Comparison of ENCODE assay signal across 9 cellular contexts in the genomic region with DNA sequence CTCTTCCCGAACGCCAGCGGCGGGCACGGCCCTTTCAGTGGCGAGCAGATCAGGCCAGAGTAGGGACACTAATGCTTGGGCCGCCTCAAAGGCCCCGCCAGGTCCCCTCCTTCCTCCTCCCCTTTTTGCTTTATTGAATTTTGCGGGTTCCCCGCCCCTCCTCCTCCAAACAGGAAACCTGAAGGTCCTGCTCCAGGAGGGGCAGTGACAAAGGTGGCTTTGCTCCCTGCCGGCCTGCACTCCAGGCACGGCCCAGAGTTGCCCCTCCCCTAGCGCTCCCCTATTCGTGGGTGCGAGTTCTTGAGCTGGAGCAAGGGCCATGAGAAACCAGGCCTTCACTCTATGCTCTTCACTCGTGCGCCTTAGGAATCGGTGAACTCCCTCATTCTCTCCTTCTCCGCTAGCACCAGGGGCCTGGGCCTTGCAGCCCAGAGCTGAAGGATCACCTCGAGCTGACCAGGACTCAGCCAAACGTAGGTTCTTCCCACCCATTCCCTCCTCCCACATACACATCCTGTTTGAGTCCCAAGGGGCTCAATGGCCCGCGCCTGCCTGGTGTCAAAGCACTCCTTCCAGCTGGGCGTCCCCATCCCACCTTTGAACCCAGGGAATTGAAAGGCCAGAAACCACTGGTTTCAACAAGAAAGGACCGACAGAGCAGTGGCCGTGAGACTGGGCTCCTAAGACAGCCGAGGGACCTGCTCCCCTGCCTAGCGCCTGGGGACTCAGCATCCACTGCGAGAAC. TPM values are rescaled to one million over a fixed set of nuclear protein-coding genes. Genes with fewer than 3 reads are reported as not detected.
DNase-seq lines count a peak whose midpoint lies in the region; ATAC-seq and TF ChIP-seq lines count a peak whose summit lies in the region.
"Had no signal": no experiment of that assay in that cellular context is flagged by ENCODE, and none has a peak within 500 bp of the region (broad histone marks: within the 10 kb centered on the region; RNA-seq: fewer than 3 reads in every experiment).

No MANE protein-coding gene starts in this region.

- peaks cover 14% of the 10 kb centered on the region for H3K36me3 Mint-ChIP-seq in mesothelial cell of epicardium

- ATAC-seq in heart right ventricle (no peak), left ventricle myocardium superior (no peak), aorta (ENCODE audit: low FRiP score) (no peak), GM18517 (IDR thresholded peaks at IDR 0.05; ENCODE audit: unreplicated experiment) (no peak)

- H3K4me1 ChIP-seq in heart right ventricle (peaks cover 0 to 68% (median 43%) of the 10 kb centered on the region in 9 donors), ascending aorta (peaks cover 0 to 31% of the 10 kb centered on the region in 2 donors), aorta (ENCODE audit: control insufficient read depth in 1 of 2, insufficient read depth in 2 of 2, low read length in 2 of 2) (no peaks in the 10 kb centered on the region)

- H3K4me3 Mint-ChIP-seq in mesothelial cell of epicardium, result peak overlapping the region; percentile 87

- peaks cover 17% of the 10 kb centered on the region for H3K27me3 Mint-ChIP-seq in mesothelial cell of epicardium (ENCODE audit: low read depth)

- no peaks in the 10 kb centered on the region for H3K36me3 ChIP-seq in heart right ventricle
- H3K36me3 ChIP-seq in ascending aorta, result peaks cover 0 to 17% of the 10 kb centered on the region in 2 donors
- H3K36me3 ChIP-seq in aorta (ENCODE audit: control insufficient read depth in 1 of 2, insufficient read depth in 2 of 2, low read length in 1 of 2), result no peaks in the 10 kb centered on the region

- 10 to 11% methylated on average over 29 of the region's 29 CpGs for WGBS in heart right ventricle, 2 donors
- WGBS in aorta, 2 donors, result 26 to 31% methylated on average over 29 of the region's 29 CpGs

- H3K27me3 ChIP-seq in heart right ventricle, result peaks cover 64 to 100% (median 100%) of the 10 kb centered on the region in 7 donors
- H3K27me3 ChIP-seq in ascending aorta, result no peaks in the 10 kb centered on the region
- H3K27me3 ChIP-seq in aorta (ENCODE audit: control insufficient read depth in 1 of 2, insufficient read depth in 2 of 2, low read length in 1 of 2), result no peaks in the 10 kb centered on the region

- H3K4me3 ChIP-seq in heart right ventricle, result peak overlapping the region in 7 of 10 donors; percentile 8 to 37 (median 31)
- peak overlapping the region; percentile 68 to 69 for H3K4me3 ChIP-seq in ascending aorta
- H3K4me3 ChIP-seq in aorta (ENCODE audit: low read length in 2 of 2), result peak overlapping the region in 1 of 2 donors; percentile 28

- H3K27ac Mint-ChIP-seq in mesothelial cell of epicardium, result peak overlapping the region; percentile 99

- DNase-seq in heart right ventricle, result no peak
- DNase-seq in left ventricle myocardium superior, result no peak
- DNase-seq in ascending aorta (ENCODE audit: low spot score in 2 of 2), result peak in 1 of 2 donors; percentile 73
- peak in 1 of 2 experiments; percentile 51 for DNase-seq in mesothelial cell of epicardium (ENCODE audit: low spot score in 2 of 2, unreplicated experiment in 2 of 2)
- DNase-seq in aorta, result no peak
- DNase-seq in effector CD4-positive, alpha-beta T cell, result no peak
- no peak for DNase-seq in stimulated activated naive CD4-positive, alpha-beta T cell treated with Interleukin-2 at 50 U/mL for 16 hours (lab: John Stamatoyannopoulos, UW)
- DNase-seq: T-helper 9 cell had no signal

- H3K9me3 Mint-ChIP-seq in mesothelial cell of epicardium, result no peaks in the 10 kb centered on the region

- TF ChIP-seq CTCF in heart right ventricle (IDR thresholded peaks at IDR 0.05) (no peak), ascending aorta (IDR thresholded peaks at IDR 0.05) (no peak), mesothelial cell of epicardium (IDR thresholded peaks at IDR 0.05; ENCODE audit: unreplicated experiment) (no peak)

- H3K27ac ChIP-seq in heart right ventricle, result no peak overlapping the region
- peak overlapping the region; percentile 83 to 88 for H3K27ac ChIP-seq in ascending aorta
- peak overlapping the region; percentile 16 to 20 for H3K27ac ChIP-seq in aorta (ENCODE audit: low read depth in 1 of 2, low read length in 2 of 2)

- H3K9me3 ChIP-seq in heart right ventricle, result no peaks in the 10 kb centered on the region
- H3K9me3 ChIP-seq in ascending aorta, result no peaks in the 10 kb centered on the region
- no peaks in the 10 kb centered on the region for H3K9me3 ChIP-seq in aorta (ENCODE audit: control insufficient read depth, low read length)

- H3K4me1 Mint-ChIP-seq in mesothelial cell of epicardium, result peaks cover 73% of the 10 kb centered on the region

- intact Hi-C loops in heart right ventricle (cut with DNase I) (no loop called here), left ventricle myocardium superior (cut with micrococcal nuclease) (no loop called here), ascending aorta (cut with DNase I) (no loop called here), aorta (cut with DNase I) (no loop called here)

RNA-seq across cellular contexts. Expression of a gene that starts 0.6 kb away (rescaled TPM):
- total RNA-seq in heart right ventricle (not detected), left ventricle myocardium superior (not detected), ascending aorta (15.3 TPM), mesothelial cell of epicardium (43.7 to 45.6 TPM (median 44.4 TPM) in 3 replicates), aorta (1 to 10 TPM; 6.3 to 7.6 TPM)
- polyA plus RNA-seq in heart right ventricle (not detected), aorta (under 1 TPM in 1 of 2 donors, not detected in 1; 0.97 TPM)

RNA-seq across cellular contexts. Expression of a gene that starts 4.2 kb away (rescaled TPM):
- total RNA-seq in heart right ventricle (1 to 10 TPM in 1 of 10 donors, under 1 TPM in 7, not detected in 2; 0.11 to 1.5 (median 0.22) TPM), left ventricle myocardium superior (0.72 TPM), ascending aorta (14.4 TPM), mesothelial cell of epicardium (197 to 209 TPM (median 201 TPM) in 3 replicates), aorta (10 to 100 TPM in 1 of 2 donors, 1 to 10 TPM in 1; 9.6 to 20.8 TPM)
- polyA plus RNA-seq in heart right ventricle (under 1 TPM; 0.35 to 0.37 TPM), aorta (10 to 100 TPM in 1 of 2 donors, 1 to 10 TPM in 1; 3.8 to 12.2 TPM)

RNA-seq across cellular contexts. Expression of a gene that starts 4.7 kb away (rescaled TPM):
- total RNA-seq in heart right ventricle, result under 1 TPM in 3 of 10 donors, not detected in 7; 0.21 to 0.95 (median 0.28) TPM
- polyA plus RNA-seq in heart right ventricle, result under 1 TPM in 1 of 2 donors, not detected in 1; 0.09 TPM
- not detected for total RNA-seq in left ventricle myocardium superior
- 22.0 TPM for total RNA-seq in ascending aorta
- total RNA-seq in mesothelial cell of epicardium, result 128 to 133 TPM (median 133 TPM) in 3 replicates
- total RNA-seq in aorta, result 10 to 100 TPM in 1 of 2 donors, 1 to 10 TPM in 1; 8.0 to 11.8 TPM
- polyA plus RNA-seq in aorta, result 1 to 10 TPM; 1.6 to 2.7 TPM

RNA-seq across cellular contexts. Expression of a gene that starts 8.3 kb away (rescaled TPM):
- total RNA-seq in heart right ventricle, result not detected
- under 1 TPM in 1 of 2 donors, not detected in 1; 0.04 TPM for polyA plus RNA-seq in heart right ventricle
- not detected for total RNA-seq in left ventricle myocardium superior
- 12.0 TPM for total RNA-seq in ascending aorta
- total RNA-seq in mesothelial cell of epicardium, result 17.4 to 18.9 TPM (median 17.9 TPM) in 3 replicates
- 1 to 10 TPM; 4.7 to 9.3 TPM for total RNA-seq in aorta
- 1 to 10 TPM; 2.4 to 3.3 TPM for polyA plus RNA-seq in aorta

RNA-seq across cellular contexts. Expression of a gene that starts 17.1 kb away (rescaled TPM):
- total RNA-seq in heart right ventricle, result not detected
- polyA plus RNA-seq in heart right ventricle, result not detected
- not detected for total RNA-seq in left ventricle myocardium superior
- total RNA-seq in ascending aorta, result not detected
- 10.8 to 14.5 TPM (median 13.2 TPM) in 3 replicates for total RNA-seq in mesothelial cell of epicardium
- total RNA-seq in aorta, result 1 to 10 TPM; 1.6 to 5.8 TPM
- polyA plus RNA-seq in aorta, result 1 to 10 TPM; 1.5 to 3.1 TPM

Comparison
In these comparisons a context has a peak if more than half of its experiments do, and no peak if none do; other contexts are left out.
1. H3K27ac ChIP-seq: peak in ascending aorta (2 of 2) and aorta (2 of 2); none in heart right ventricle (0 of 10).